In the genomic region with DNA sequence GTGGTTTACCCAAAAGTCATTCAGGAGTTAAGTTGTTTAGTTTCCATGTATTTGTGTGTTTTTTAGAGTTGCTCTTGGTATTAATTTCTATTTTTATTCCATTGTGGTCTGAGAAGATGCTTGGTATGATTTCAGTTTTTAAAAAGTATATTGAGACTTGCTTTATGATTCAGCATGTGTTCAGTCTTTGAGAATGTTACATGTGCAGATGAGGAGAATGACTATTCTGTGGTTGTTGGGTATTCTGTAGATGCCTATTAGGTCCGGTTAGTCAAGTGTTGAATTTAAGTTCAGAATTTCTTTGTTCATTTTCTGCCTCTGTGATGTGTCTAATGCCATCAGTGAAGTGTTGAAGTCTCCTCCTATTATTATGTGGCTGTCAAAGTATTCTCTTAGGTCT, we compare ENCODE assay signal across 11 cellular contexts.
A peak's percentile ranks its signal among the peaks of the same experiment; 100 is the strongest.
DNase-seq lines count a peak whose midpoint lies in the region; ATAC-seq lines count a peak whose summit lies in the region.
"Had no signal": no experiment of that assay in that cellular context is flagged by ENCODE, and none has a peak within 500 bp of the region (broad histone marks: within the 10 kb centered on the region; RNA-seq: fewer than 3 reads in every experiment).

No MANE protein-coding gene starts in this region.

- H3K4me1 Mint-ChIP-seq in naive thymus-derived CD4-positive, alpha-beta T cell, result peaks cover 0 to 12% (median 0%) of the 10 kb centered on the region in 7 donors

- no peaks in the 10 kb centered on the region for H3K27me3 ChIP-seq in naive thymus-derived CD4-positive, alpha-beta T cell (ENCODE audit: control insufficient read depth in 2 of 2, insufficient read depth in 2 of 2, low read length in 2 of 2)

- no peak overlapping the region for H3K4me3 Mint-ChIP-seq in naive thymus-derived CD4-positive, alpha-beta T cell
- H3K4me3 Mint-ChIP-seq: activated T-cell treated with anti-CD3 and anti-CD28 coated beads, Interleukin-2, amount 50 U/mL, for 4 hours had no signal

- no peaks in the 10 kb centered on the region for H3K27me3 Mint-ChIP-seq in naive thymus-derived CD4-positive, alpha-beta T cell

- H3K36me3 ChIP-seq in naive thymus-derived CD4-positive, alpha-beta T cell (ENCODE audit: control insufficient read depth in 2 of 3, insufficient read depth in 3 of 3, low read length in 3 of 3), result no peaks in the 10 kb centered on the region

- peaks cover 0 to 4% of the 10 kb centered on the region in 2 donors for H3K4me1 ChIP-seq in naive thymus-derived CD4-positive, alpha-beta T cell (ENCODE audit: control insufficient read depth in 2 of 2, insufficient read depth in 2 of 2, low read length in 2 of 2)

- H3K27ac ChIP-seq in naive thymus-derived CD4-positive, alpha-beta T cell (ENCODE audit: low read depth, low read length), result no peak overlapping the region

- peak; percentile 41 to 73 for ATAC-seq in activated CD4-positive, CD25-positive, alpha-beta regulatory T cell treated with anti-CD3 and anti-CD28 coated beads, Interleukin-2, amount 50 U/mL, for 24 hours
- ATAC-seq in HG02610 (IDR thresholded peaks at IDR 0.05; ENCODE audit: unreplicated experiment) (peak; percentile 100), HG03565 (IDR thresholded peaks at IDR 0.05; ENCODE audit: unreplicated experiment) (peak; percentile 97)
- ATAC-seq in naive thymus-derived CD4-positive, alpha-beta T cell, result no peak

- no peak for DNase-seq in activated CD4-positive, CD25-positive, alpha-beta regulatory T cell treated with anti-CD3 and anti-CD28 coated beads, Interleukin-2, amount 50 U/mL, for 72 hours
- DNase-seq in renal cortical epithelial cell (ENCODE audit: low read depth) (peak; percentile 49), NCI-H345 treated with DMSO at 0.1 percent for 48 hours (lab: John Stamatoyannopoulos, UW; ENCODE audit: unreplicated experiment) (no peak), NOMO-1 (lab: John Stamatoyannopoulos, UW; ENCODE audit: unreplicated experiment in 2 of 2) (no peak)
- no peak for DNase-seq in naive thymus-derived CD4-positive, alpha-beta T cell
- DNase-seq: 8988T; activated T-cell treated with anti-CD3 and anti-CD28 coated beads, Interleukin-2, amount 50 U/mL, for 4 hours; NCI-H1417 had no signal

- intact Hi-C loops in naive thymus-derived CD4-positive, alpha-beta T cell (cut with micrococcal nuclease), result loop anchor here in 1 of 2 donors (5.0 kb wide), 2 partner anchors 71 to 1281 kb away; no protein-coding TSS in a partner anchor

- POLR2A ChIA-PET in naive thymus-derived CD4-positive, alpha-beta T cell (lab: Charles Lee), result no interaction called here

- H3K4me3 ChIP-seq in naive thymus-derived CD4-positive, alpha-beta T cell (ENCODE audit: low read length), result no peak overlapping the region

- H3K9me3 Mint-ChIP-seq in naive thymus-derived CD4-positive, alpha-beta T cell, result peaks cover 0 to 4% (median 0%) of the 10 kb centered on the region in 11 donors

- CTCF ChIA-PET in naive thymus-derived CD4-positive, alpha-beta T cell (lab: Charles Lee), result no interaction called here

- H3K36me3 Mint-ChIP-seq in naive thymus-derived CD4-positive, alpha-beta T cell, result peaks cover 0 to 14% (median 6%) of the 10 kb centered on the region in 5 donors

- no peaks in the 10 kb centered on the region for H3K9me3 ChIP-seq in naive thymus-derived CD4-positive, alpha-beta T cell (ENCODE audit: control insufficient read depth in 2 of 3, low read length in 3 of 3)

- H3K27ac Mint-ChIP-seq in naive thymus-derived CD4-positive, alpha-beta T cell, result no peak overlapping the region
